ENCODE assay signal across 2 cellular contexts in the genomic region with DNA sequence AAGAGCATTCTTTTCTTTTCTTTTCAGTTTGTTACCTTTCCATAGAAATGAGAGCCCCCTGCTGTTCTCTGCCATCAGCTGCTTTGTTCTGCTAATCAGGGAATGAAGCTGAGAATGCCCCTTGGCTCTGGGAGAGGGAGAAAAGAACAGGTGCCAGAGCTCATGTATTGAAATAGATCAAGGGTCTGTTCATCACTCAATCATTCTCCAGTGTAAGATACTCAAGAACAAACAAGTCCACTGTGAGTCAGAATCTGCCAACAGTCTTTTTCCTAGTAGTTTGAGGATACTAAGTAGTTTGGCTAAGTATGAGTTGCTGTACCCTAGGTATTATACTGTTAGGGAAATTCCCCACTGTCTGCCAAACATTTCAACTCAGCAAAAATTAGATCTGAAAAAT.
A peak's percentile ranks its signal among the peaks of the same experiment; 100 is the strongest.
TF ChIP-seq lines count a peak whose summit lies in the region.

No MANE protein-coding gene starts in this region.

TF ChIP-seq in GM23338, 12 proteins besides CTCF, POLR2A, EP300 and RAD21 (continued from another document):
- TF ChIP-seq, protein P1, sequence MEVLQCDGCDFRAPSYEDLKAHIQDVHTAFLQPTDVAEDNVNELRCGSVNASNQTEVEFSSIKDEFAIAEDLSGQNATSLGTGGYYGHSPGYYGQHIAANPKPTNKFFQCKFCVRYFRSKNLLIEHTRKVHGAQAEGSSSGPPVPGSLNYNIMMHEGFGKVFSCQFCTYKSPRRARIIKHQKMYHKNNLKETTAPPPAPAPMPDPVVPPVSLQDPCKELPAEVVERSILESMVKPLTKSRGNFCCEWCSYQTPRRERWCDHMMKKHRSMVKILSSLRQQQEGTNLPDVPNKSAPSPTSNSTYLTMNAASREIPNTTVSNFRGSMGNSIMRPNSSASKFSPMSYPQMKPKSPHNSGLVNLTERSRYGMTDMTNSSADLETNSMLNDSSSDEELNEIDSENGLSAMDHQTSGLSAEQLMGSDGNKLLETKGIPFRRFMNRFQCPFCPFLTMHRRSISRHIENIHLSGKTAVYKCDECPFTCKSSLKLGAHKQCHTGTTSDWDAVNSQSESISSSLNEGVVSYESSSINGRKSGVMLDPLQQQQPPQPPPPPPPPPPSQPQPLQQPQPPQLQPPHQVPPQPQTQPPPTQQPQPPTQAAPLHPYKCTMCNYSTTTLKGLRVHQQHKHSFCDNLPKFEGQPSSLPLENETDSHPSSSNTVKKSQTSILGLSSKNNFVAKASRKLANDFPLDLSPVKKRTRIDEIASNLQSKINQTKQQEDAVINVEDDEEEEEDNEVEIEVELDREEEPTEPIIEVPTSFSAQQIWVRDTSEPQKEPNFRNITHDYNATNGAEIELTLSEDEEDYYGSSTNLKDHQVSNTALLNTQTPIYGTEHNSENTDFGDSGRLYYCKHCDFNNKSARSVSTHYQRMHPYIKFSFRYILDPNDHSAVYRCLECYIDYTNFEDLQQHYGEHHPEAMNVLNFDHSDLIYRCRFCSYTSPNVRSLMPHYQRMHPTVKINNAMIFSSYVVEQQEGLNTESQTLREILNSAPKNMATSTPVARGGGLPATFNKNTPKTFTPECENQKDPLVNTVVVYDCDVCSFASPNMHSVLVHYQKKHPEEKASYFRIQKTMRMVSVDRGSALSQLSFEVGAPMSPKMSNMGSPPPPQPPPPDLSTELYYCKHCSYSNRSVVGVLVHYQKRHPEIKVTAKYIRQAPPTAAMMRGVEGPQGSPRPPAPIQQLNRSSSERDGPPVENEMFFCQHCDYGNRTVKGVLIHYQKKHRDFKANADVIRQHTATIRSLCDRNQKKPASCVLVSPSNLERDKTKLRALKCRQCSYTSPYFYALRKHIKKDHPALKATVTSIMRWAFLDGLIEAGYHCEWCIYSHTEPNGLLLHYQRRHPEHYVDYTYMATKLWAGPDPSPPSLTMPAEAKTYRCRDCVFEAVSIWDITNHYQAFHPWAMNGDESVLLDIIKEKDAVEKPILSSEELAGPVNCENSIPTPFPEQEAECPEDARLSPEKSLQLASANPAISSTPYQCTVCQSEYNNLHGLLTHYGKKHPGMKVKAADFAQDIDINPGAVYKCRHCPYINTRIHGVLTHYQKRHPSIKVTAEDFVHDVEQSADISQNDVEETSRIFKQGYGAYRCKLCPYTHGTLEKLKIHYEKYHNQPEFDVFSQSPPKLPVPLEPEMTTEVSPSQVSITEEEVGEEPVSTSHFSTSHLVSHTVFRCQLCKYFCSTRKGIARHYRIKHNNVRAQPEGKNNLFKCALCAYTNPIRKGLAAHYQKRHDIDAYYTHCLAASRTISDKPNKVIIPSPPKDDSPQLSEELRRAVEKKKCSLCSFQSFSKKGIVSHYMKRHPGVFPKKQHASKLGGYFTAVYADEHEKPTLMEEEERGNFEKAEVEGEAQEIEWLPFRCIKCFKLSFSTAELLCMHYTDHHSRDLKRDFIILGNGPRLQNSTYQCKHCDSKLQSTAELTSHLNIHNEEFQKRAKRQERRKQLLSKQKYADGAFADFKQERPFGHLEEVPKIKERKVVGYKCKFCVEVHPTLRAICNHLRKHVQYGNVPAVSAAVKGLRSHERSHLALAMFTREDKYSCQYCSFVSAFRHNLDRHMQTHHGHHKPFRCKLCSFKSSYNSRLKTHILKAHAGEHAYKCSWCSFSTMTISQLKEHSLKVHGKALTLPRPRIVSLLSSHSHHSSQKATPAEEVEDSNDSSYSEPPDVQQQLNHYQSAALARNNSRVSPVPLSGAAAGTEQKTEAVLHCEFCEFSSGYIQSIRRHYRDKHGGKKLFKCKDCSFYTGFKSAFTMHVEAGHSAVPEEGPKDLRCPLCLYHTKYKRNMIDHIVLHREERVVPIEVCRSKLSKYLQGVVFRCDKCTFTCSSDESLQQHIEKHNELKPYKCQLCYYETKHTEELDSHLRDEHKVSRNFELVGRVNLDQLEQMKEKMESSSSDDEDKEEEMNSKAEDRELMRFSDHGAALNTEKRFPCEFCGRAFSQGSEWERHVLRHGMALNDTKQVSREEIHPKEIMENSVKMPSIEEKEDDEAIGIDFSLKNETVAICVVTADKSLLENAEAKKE (CRISPR knock-in tag; IDR thresholded peaks at IDR 0.05): peak; percentile 57; the same call in 1 of the 2 replicates
- TF ChIP-seq JUNB (IDR thresholded peaks at IDR 0.05; ENCODE audit: unreplicated experiment): no peak
- no peak for TF ChIP-seq EZH2 (IDR thresholded peaks at IDR 0.05; ENCODE audit: low read depth, unreplicated experiment)
- peak; percentile 91 for TF ChIP-seq NANOG (IDR thresholded peaks at IDR 0.05; ENCODE audit: borderline replicate concordance)
- TF ChIP-seq ZNF331 (CRISPR knock-in tag; IDR thresholded peaks at IDR 0.05; ENCODE audit: low read depth): no peak
- no peak for TF ChIP-seq POLR2AphosphoS5 (IDR thresholded peaks at IDR 0.05; ENCODE audit: low read depth)
- TF ChIP-seq, protein P2, sequence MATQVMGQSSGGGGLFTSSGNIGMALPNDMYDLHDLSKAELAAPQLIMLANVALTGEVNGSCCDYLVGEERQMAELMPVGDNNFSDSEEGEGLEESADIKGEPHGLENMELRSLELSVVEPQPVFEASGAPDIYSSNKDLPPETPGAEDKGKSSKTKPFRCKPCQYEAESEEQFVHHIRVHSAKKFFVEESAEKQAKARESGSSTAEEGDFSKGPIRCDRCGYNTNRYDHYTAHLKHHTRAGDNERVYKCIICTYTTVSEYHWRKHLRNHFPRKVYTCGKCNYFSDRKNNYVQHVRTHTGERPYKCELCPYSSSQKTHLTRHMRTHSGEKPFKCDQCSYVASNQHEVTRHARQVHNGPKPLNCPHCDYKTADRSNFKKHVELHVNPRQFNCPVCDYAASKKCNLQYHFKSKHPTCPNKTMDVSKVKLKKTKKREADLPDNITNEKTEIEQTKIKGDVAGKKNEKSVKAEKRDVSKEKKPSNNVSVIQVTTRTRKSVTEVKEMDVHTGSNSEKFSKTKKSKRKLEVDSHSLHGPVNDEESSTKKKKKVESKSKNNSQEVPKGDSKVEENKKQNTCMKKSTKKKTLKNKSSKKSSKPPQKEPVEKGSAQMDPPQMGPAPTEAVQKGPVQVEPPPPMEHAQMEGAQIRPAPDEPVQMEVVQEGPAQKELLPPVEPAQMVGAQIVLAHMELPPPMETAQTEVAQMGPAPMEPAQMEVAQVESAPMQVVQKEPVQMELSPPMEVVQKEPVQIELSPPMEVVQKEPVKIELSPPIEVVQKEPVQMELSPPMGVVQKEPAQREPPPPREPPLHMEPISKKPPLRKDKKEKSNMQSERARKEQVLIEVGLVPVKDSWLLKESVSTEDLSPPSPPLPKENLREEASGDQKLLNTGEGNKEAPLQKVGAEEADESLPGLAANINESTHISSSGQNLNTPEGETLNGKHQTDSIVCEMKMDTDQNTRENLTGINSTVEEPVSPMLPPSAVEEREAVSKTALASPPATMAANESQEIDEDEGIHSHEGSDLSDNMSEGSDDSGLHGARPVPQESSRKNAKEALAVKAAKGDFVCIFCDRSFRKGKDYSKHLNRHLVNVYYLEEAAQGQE (IDR thresholded peaks at IDR 0.05; ENCODE audit: unreplicated experiment): no peak
- TF ChIP-seq CREB1 (CRISPR knock-in tag; IDR thresholded peaks at IDR 0.05; ENCODE audit: low read depth): no peak
TF ChIP-seq in GM23338: peak in this region for 2.

TF ChIP-seq in WTC11, 78 proteins besides CTCF, POLR2A, EP300 and RAD21 (continued from another document):
- TF ChIP-seq, protein P3, sequence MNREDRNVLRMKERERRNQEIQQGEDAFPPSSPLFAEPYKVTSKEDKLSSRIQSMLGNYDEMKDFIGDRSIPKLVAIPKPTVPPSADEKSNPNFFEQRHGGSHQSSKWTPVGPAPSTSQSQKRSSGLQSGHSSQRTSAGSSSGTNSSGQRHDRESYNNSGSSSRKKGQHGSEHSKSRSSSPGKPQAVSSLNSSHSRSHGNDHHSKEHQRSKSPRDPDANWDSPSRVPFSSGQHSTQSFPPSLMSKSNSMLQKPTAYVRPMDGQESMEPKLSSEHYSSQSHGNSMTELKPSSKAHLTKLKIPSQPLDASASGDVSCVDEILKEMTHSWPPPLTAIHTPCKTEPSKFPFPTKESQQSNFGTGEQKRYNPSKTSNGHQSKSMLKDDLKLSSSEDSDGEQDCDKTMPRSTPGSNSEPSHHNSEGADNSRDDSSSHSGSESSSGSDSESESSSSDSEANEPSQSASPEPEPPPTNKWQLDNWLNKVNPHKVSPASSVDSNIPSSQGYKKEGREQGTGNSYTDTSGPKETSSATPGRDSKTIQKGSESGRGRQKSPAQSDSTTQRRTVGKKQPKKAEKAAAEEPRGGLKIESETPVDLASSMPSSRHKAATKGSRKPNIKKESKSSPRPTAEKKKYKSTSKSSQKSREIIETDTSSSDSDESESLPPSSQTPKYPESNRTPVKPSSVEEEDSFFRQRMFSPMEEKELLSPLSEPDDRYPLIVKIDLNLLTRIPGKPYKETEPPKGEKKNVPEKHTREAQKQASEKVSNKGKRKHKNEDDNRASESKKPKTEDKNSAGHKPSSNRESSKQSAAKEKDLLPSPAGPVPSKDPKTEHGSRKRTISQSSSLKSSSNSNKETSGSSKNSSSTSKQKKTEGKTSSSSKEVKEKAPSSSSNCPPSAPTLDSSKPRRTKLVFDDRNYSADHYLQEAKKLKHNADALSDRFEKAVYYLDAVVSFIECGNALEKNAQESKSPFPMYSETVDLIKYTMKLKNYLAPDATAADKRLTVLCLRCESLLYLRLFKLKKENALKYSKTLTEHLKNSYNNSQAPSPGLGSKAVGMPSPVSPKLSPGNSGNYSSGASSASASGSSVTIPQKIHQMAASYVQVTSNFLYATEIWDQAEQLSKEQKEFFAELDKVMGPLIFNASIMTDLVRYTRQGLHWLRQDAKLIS (CRISPR knock-in tag; IDR thresholded peaks at IDR 0.05; ENCODE audit: borderline replicate concordance): no peak
- TF ChIP-seq, protein P4, sequence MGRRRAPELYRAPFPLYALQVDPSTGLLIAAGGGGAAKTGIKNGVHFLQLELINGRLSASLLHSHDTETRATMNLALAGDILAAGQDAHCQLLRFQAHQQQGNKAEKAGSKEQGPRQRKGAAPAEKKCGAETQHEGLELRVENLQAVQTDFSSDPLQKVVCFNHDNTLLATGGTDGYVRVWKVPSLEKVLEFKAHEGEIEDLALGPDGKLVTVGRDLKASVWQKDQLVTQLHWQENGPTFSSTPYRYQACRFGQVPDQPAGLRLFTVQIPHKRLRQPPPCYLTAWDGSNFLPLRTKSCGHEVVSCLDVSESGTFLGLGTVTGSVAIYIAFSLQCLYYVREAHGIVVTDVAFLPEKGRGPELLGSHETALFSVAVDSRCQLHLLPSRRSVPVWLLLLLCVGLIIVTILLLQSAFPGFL (CRISPR knock-in tag; IDR thresholded peaks at IDR 0.05; ENCODE audit: borderline replicate concordance): no peak
- TF ChIP-seq GABPB1 (CRISPR knock-in tag; IDR thresholded peaks at IDR 0.05): no peak
- no peak for TF ChIP-seq GRHL2 (CRISPR knock-in tag; IDR thresholded peaks at IDR 0.05; ENCODE audit: insufficient replicate concordance, severe bottlenecking)
- TF ChIP-seq ZNF423 (CRISPR knock-in tag; IDR thresholded peaks at IDR 0.05): no peak
- no peak for TF ChIP-seq IRF2 (CRISPR knock-in tag; IDR thresholded peaks at IDR 0.05; ENCODE audit: borderline replicate concordance, low read depth)
- TF ChIP-seq TEAD1 (CRISPR knock-in tag; IDR thresholded peaks at IDR 0.05): no peak
- no peak for TF ChIP-seq ZNF121 (CRISPR knock-in tag; IDR thresholded peaks at IDR 0.05)
- no peak for TF ChIP-seq ZNF263 (CRISPR knock-in tag; IDR thresholded peaks at IDR 0.05; ENCODE audit: low read depth)
- TF ChIP-seq, protein P5, sequence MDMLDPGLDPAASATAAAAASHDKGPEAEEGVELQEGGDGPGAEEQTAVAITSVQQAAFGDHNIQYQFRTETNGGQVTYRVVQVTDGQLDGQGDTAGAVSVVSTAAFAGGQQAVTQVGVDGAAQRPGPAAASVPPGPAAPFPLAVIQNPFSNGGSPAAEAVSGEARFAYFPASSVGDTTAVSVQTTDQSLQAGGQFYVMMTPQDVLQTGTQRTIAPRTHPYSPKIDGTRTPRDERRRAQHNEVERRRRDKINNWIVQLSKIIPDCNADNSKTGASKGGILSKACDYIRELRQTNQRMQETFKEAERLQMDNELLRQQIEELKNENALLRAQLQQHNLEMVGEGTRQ (CRISPR knock-in tag; IDR thresholded peaks at IDR 0.05): no peak
- TF ChIP-seq ZNF671 (CRISPR knock-in tag; IDR thresholded peaks at IDR 0.05): no peak
- no peak for TF ChIP-seq JAZF1 (CRISPR knock-in tag; IDR thresholded peaks at IDR 0.05)
TF ChIP-seq in WTC11: peak in this region for 0.
